Comparison of ENCODE assay signal across 20 cellular contexts in the genomic region with DNA sequence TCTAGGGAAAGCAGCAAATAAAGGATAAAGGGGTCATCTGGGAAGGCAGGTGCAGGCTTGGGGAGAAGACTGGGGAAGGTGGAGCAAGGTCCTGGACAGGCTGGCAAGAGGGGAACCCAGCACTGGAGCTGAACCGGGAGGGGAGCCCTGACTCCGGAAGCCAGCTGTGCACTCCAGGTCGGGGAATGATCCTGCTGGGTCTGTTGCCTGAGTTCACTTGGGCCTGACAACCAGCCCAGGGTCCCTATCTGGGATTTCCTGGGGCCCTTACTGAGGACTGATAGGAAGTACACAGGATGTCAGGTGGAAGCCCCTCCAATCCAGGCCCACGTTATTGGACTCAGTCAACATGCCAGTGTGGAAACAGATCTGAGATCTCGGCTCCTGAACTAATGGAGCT. TPM values are rescaled to one million over a fixed set of nuclear protein-coding genes. Genes with fewer than 3 reads are reported as not detected.
DNase-seq lines count a peak whose midpoint lies in the region; ATAC-seq and TF ChIP-seq lines count a peak whose summit lies in the region.
"Had no signal": no experiment of that assay in that cellular context is flagged by ENCODE, and none has a peak within 500 bp of the region (broad histone marks: within the 10 kb centered on the region; RNA-seq: fewer than 3 reads in every experiment).

No MANE protein-coding gene starts in this region.

- TF ChIP-seq POLR2A in prostate gland (IDR thresholded peaks at IDR 0.05) = no peak

- TF ChIP-seq CTCF in Caco-2 (IDR thresholded peaks at IDR 0.05; ENCODE audit: insufficient read depth in 1 of 2, low read depth in 1 of 2, low read length in 1 of 2, severe bottlenecking in 1 of 2, unreplicated experiment in 1 of 2) = no peak
- no peak for TF ChIP-seq CTCF in WTC11 (IDR thresholded peaks at IDR 0.05)
- TF ChIP-seq CTCF in nephron progenitor cell (IDR thresholded peaks at IDR 0.05) = no peak
- no peak for TF ChIP-seq CTCF in prostate gland (IDR thresholded peaks at IDR 0.05)

- H3K4me3 ChIP-seq in ACC112 (ENCODE audit: low read depth, low read length) (no peak overlapping the region), Caco-2 (ENCODE audit: low read depth, low read length) (no peak overlapping the region), prostate gland (no peak overlapping the region)
- H3K4me3 ChIP-seq: adrenal gland, heart left ventricle, left lung, MG63 had no signal

- H3K27me3 Mint-ChIP-seq in Caco-2 (ENCODE audit: insufficient read depth, unreplicated experiment) (no peaks in the 10 kb centered on the region), WTC11 (ENCODE audit: low read depth) (no peaks in the 10 kb centered on the region), nephron progenitor cell (ENCODE audit: low read depth, poor library complexity) (no peaks in the 10 kb centered on the region)
- H3K27me3 Mint-ChIP-seq: IgD-negative memory B cell had no signal

- peaks cover 19% of the 10 kb centered on the region for H3K4me1 ChIP-seq in ACC112 (ENCODE audit: control insufficient read depth, insufficient read depth, low read length, unreplicated experiment)
- H3K4me1 ChIP-seq in Caco-2 = no peaks in the 10 kb centered on the region
- H3K4me1 ChIP-seq in prostate gland (replicated peaks) = no peaks in the 10 kb centered on the region

- H3K27ac Mint-ChIP-seq in Caco-2 (ENCODE audit: unreplicated experiment) (peak overlapping the region; percentile 44), WTC11 (peak overlapping the region; percentile 64; the same call in 1 of the 2 replicates), nephron progenitor cell (peak overlapping the region; percentile 97)

- H3K27ac ChIP-seq in ACC112 (ENCODE audit: low read depth, low read length) = peak overlapping the region; percentile 47; the same call in 1 of the 2 replicates
- H3K27ac ChIP-seq in prostate gland = no peak overlapping the region
- H3K27ac ChIP-seq: left lung had no signal

- POLR2A ChIA-PET in Caco-2 (lab: Charles Lee) (no interaction called here), WTC11 (lab: Charles Lee) (interaction anchor here (0.6 kb wide), 1 partner anchor 9 kb away, joined by 8 read pairs; no protein-coding TSS in a partner anchor)

- BruUV-seq in Caco-2 (replicated peaks; lab: Mats Ljungman, UMichigan) = no TSS peak

- H3K9me3 Mint-ChIP-seq in Caco-2 (ENCODE audit: unreplicated experiment) (no peaks in the 10 kb centered on the region), WTC11 (no peaks in the 10 kb centered on the region), nephron progenitor cell (no peaks in the 10 kb centered on the region)
- H3K9me3 Mint-ChIP-seq: IgD-negative memory B cell had no signal

- H3K9me3 ChIP-seq in Caco-2 (no peaks in the 10 kb centered on the region), prostate gland (no peaks in the 10 kb centered on the region)
- H3K9me3 ChIP-seq: adrenal gland, heart left ventricle, left lung, MG63 had no signal

- H2AFZ ChIP-seq in ACC112 (ENCODE audit: low read length, unreplicated experiment) = no peak overlapping the region

- no peak for ATAC-seq in WTC11
- ATAC-seq in GM21381 (IDR thresholded peaks at IDR 0.05; ENCODE audit: unreplicated experiment) = no peak

- H3K4me3 Mint-ChIP-seq in Caco-2 (ENCODE audit: unreplicated experiment) (no peak overlapping the region), WTC11 (no peak overlapping the region), nephron progenitor cell (no peak overlapping the region)

- DNase-seq in Caco-2 = no peak
- no peak for DNase-seq in WTC11 (ENCODE audit: low spot score)
- no peak for DNase-seq in nephron progenitor cell
- DNase-seq in prostate gland (ENCODE audit: low spot score) = no peak
- DNase-seq in GDM1 (lab: John Stamatoyannopoulos, UW) = no peak
- no peak for DNase-seq in ureter (ENCODE audit: low spot score)
- DNase-seq: activated CD4-positive, alpha-beta T cell treated with anti-CD3 and anti-CD28 coated beads for 1 hour; activated gamma-delta T cell; adrenal gland; COR-L47; DND-41; NCI-H146; NCI-H2171; NCI-H69 had no signal

- intact Hi-C loops in Caco-2 (cut with micrococcal nuclease; ENCODE audit: unreplicated experiment) = no loop called here
- intact Hi-C loops in prostate gland (cut with DNase I) = no loop called here

- CTCF ChIA-PET in Caco-2 (lab: Charles Lee) (no interaction called here), WTC11 (lab: Charles Lee) (interaction anchor here (0.8 to 1.9 kb wide), 4 partner anchors 8 to 103 kb away, joined by 3 to 6 read pairs (median 4); no protein-coding TSS in a partner anchor)

- H3K27me3 ChIP-seq in ACC112 (ENCODE audit: insufficient read depth, low read length) = no peaks in the 10 kb centered on the region
- H3K27me3 ChIP-seq in Caco-2 (replicated peaks; ENCODE audit: control insufficient read depth, insufficient read depth, low read length) = no peaks in the 10 kb centered on the region
- no peaks in the 10 kb centered on the region for H3K27me3 ChIP-seq in prostate gland (replicated peaks; ENCODE audit: insufficient read depth)
- H3K27me3 ChIP-seq: adrenal gland, heart left ventricle, left lung, MG63 had no signal

- 94% methylated on average over 5 of the region's 5 CpGs for WGBS in prostate gland

- no peaks in the 10 kb centered on the region for H3K79me2 ChIP-seq in ACC112 (ENCODE audit: control insufficient read depth, insufficient read depth, low read length, unreplicated experiment)

- H3K36me3 ChIP-seq in ACC112 (ENCODE audit: insufficient read depth, low read length) = peaks cover 21% of the 10 kb centered on the region; the same call in 1 of the 2 replicates
- H3K36me3 ChIP-seq in Caco-2 (ENCODE audit: control insufficient read depth, insufficient read depth, low read length) = no peaks in the 10 kb centered on the region
- no peaks in the 10 kb centered on the region for H3K36me3 ChIP-seq in prostate gland
- H3K36me3 ChIP-seq: MG63 had no signal

- H3K36me3 Mint-ChIP-seq in Caco-2 (ENCODE audit: insufficient read depth, unreplicated experiment) (no peaks in the 10 kb centered on the region), WTC11 (peaks cover 10% of the 10 kb centered on the region; the same call in 1 of the 2 replicates), nephron progenitor cell (ENCODE audit: low read depth) (peaks cover 46% of the 10 kb centered on the region)

- H3K4me1 Mint-ChIP-seq in Caco-2 (ENCODE audit: low read depth, unreplicated experiment) (no peaks in the 10 kb centered on the region), WTC11 (peaks cover 27% of the 10 kb centered on the region), nephron progenitor cell (peaks cover 66% of the 10 kb centered on the region)

TF ChIP-seq in WTC11, 78 proteins besides CTCF, POLR2A, EP300 and RAD21:
- no peak for TF ChIP-seq CREM (CRISPR knock-in tag; IDR thresholded peaks at IDR 0.05)
- TF ChIP-seq, protein P1, sequence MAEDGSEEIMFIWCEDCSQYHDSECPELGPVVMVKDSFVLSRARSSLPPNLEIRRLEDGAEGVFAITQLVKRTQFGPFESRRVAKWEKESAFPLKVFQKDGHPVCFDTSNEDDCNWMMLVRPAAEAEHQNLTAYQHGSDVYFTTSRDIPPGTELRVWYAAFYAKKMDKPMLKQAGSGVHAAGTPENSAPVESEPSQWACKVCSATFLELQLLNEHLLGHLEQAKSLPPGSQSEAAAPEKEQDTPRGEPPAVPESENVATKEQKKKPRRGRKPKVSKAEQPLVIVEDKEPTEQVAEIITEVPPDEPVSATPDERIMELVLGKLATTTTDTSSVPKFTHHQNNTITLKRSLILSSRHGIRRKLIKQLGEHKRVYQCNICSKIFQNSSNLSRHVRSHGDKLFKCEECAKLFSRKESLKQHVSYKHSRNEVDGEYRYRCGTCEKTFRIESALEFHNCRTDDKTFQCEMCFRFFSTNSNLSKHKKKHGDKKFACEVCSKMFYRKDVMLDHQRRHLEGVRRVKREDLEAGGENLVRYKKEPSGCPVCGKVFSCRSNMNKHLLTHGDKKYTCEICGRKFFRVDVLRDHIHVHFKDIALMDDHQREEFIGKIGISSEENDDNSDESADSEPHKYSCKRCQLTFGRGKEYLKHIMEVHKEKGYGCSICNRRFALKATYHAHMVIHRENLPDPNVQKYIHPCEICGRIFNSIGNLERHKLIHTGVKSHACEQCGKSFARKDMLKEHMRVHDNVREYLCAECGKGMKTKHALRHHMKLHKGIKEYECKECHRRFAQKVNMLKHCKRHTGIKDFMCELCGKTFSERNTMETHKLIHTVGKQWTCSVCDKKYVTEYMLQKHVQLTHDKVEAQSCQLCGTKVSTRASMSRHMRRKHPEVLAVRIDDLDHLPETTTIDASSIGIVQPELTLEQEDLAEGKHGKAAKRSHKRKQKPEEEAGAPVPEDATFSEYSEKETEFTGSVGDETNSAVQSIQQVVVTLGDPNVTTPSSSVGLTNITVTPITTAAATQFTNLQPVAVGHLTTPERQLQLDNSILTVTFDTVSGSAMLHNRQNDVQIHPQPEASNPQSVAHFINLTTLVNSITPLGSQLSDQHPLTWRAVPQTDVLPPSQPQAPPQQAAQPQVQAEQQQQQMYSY (CRISPR knock-in tag; IDR thresholded peaks at IDR 0.05) = peak; percentile 43

RNA-seq across cellular contexts. Expression of a gene that starts 19.7 kb away (rescaled TPM):
- total RNA-seq in Caco-2 (2022) = 0.32 and 0.50 TPM in 2 replicates
- 2.1 to 2.8 TPM (median 2.3 TPM) in 3 replicates for total RNA-seq in WTC11 (2021)
- 1 to 10 TPM; 5.3 to 7.9 TPM for total RNA-seq in prostate gland
- total RNA-seq in ureter = 5.8 TPM

Comparison
In these comparisons a context has a peak if more than half of its experiments do, and no peak if none do; other contexts are left out.
1. H3K27ac Mint-ChIP-seq: peak in every context shown above with its lines; median percentile 97 in nephron progenitor cell; 64 in WTC11; 44 in Caco-2.